In genomic region chr17:27352481-27353460, GRCh38 we compare ENCODE assay signal across 8 cellular contexts. TPM values are rescaled to one million over a fixed set of nuclear protein-coding genes. Genes with fewer than 3 reads are reported as not detected.
DNase-seq lines count a peak whose midpoint lies in the region; ATAC-seq, FAIRE-seq and TF ChIP-seq lines count a peak whose summit lies in the region.

No MANE protein-coding gene starts in this region.

- H3K9me3 ChIP-seq in iPS DF 6.9 (ENCODE audit: control insufficient read depth, insufficient read depth, low read length), result no peaks in the 10 kb centered on the region

- FAIRE-seq in GM12892 (lab: Jason Lieb, UNC), result no peak

- POLR2A ChIA-PET in activated CD4-positive, alpha-beta memory T cell treated with anti-CD3 and anti-CD28 coated beads, Interleukin-2, amount 10 ng/mL, durations not matched to agents 7 days and 5 days (lab: Charles Lee), result interaction anchor here (3.6 kb wide), 1 partner anchor 59 kb away, joined by 23 read pairs; the partner anchor contains the start of gene WSB1

- CTCF ChIA-PET in activated CD4-positive, alpha-beta memory T cell treated with anti-CD3 and anti-CD28 coated beads, Interleukin-2, amount 10 ng/mL, durations not matched to agents 7 days and 5 days (lab: Charles Lee), result interaction anchor here (1.0 to 3.1 kb wide), 6 partner anchors 28 to 251 kb away, joined by 3 to 11 read pairs (median 4); no protein-coding TSS in a partner anchor

- H3K4me1 ChIP-seq in iPS DF 6.9 (ENCODE audit: control insufficient read depth, insufficient read depth, low read length), result peaks cover 1% of the 10 kb centered on the region; the same call in 1 of the 2 replicates

- peak overlapping the region; percentile 84 for H3K4me3 Mint-ChIP-seq in activated CD4-positive, alpha-beta memory T cell treated with anti-CD3 and anti-CD28 coated beads, Interleukin-2, amount 10 ng/mL, durations not matched to agents 7 days and 5 days
- peak overlapping the region; percentile 88 for H3K4me3 Mint-ChIP-seq in stimulated activated memory B cell treated with anti-CD40 and anti-IgM and Interleukin-4, amounts not matched to agents 10 μg/mL and 1 μg/mL and 100 μg/mL, for 72 hours

- H3K27ac ChIP-seq in HL-60 (replicated peaks) (peak overlapping the region; percentile 64), iPS DF 6.9 (ENCODE audit: low read length) (no peak overlapping the region)

- no peak for ATAC-seq in stimulated activated memory B cell treated with anti-CD40 and anti-IgM and Interleukin-4, amounts not matched to agents 10 μg/mL and 1 μg/mL and 100 μg/mL, for 72 hours

- no peaks in the 10 kb centered on the region for H3K36me3 ChIP-seq in iPS DF 6.9 (ENCODE audit: control insufficient read depth, insufficient read depth, low read length)

- H3K27me3 ChIP-seq in HL-60 (ENCODE audit: insufficient read depth, poor library complexity, severe bottlenecking) (no peaks in the 10 kb centered on the region), iPS DF 6.9 (ENCODE audit: control insufficient read depth, insufficient read depth, low read length) (no peaks in the 10 kb centered on the region)

- TF ChIP-seq CTCF in HL-60 (IDR thresholded peaks at IDR 0.05; ENCODE audit: insufficient read depth, low read length), result no peak

- peaks cover 2% of the 10 kb centered on the region for H3K27me3 Mint-ChIP-seq in activated CD4-positive, alpha-beta memory T cell treated with anti-CD3 and anti-CD28 coated beads, Interleukin-2, amount 10 ng/mL, durations not matched to agents 7 days and 5 days
- no peaks in the 10 kb centered on the region for H3K27me3 Mint-ChIP-seq in stimulated activated memory B cell treated with anti-CD40 and anti-IgM and Interleukin-4, amounts not matched to agents 10 μg/mL and 1 μg/mL and 100 μg/mL, for 72 hours

- H3K36me3 Mint-ChIP-seq in activated CD4-positive, alpha-beta memory T cell treated with anti-CD3 and anti-CD28 coated beads, Interleukin-2, amount 10 ng/mL, durations not matched to agents 7 days and 5 days (ENCODE audit: low read depth), result no peaks in the 10 kb centered on the region
- H3K36me3 Mint-ChIP-seq in stimulated activated memory B cell treated with anti-CD40 and anti-IgM and Interleukin-4, amounts not matched to agents 10 μg/mL and 1 μg/mL and 100 μg/mL, for 72 hours, result no peaks in the 10 kb centered on the region

- no CpG with 5 or more reads among the region's 17 CpGs for WGBS in iPS DF 6.9 (ENCODE audit: insufficient coverage, insufficient read length)

- TF ChIP-seq POLR2A in GM12892 (IDR thresholded peaks at IDR 0.05; ENCODE audit: low read depth, low read length), result no peak

- H3K4me1 Mint-ChIP-seq in activated CD4-positive, alpha-beta memory T cell treated with anti-CD3 and anti-CD28 coated beads, Interleukin-2, amount 10 ng/mL, durations not matched to agents 7 days and 5 days, result peaks cover 43% of the 10 kb centered on the region
- peaks cover 35% of the 10 kb centered on the region for H3K4me1 Mint-ChIP-seq in stimulated activated memory B cell treated with anti-CD40 and anti-IgM and Interleukin-4, amounts not matched to agents 10 μg/mL and 1 μg/mL and 100 μg/mL, for 72 hours

- peak overlapping the region; percentile 3 for H3K27ac Mint-ChIP-seq in activated CD4-positive, alpha-beta memory T cell treated with anti-CD3 and anti-CD28 coated beads, Interleukin-2, amount 10 ng/mL, durations not matched to agents 7 days and 5 days
- peak overlapping the region; percentile 90 for H3K27ac Mint-ChIP-seq in stimulated activated memory B cell treated with anti-CD40 and anti-IgM and Interleukin-4, amounts not matched to agents 10 μg/mL and 1 μg/mL and 100 μg/mL, for 72 hours

- no peaks in the 10 kb centered on the region for H3K9me3 Mint-ChIP-seq in activated CD4-positive, alpha-beta memory T cell treated with anti-CD3 and anti-CD28 coated beads, Interleukin-2, amount 10 ng/mL, durations not matched to agents 7 days and 5 days
- peaks cover 2% of the 10 kb centered on the region for H3K9me3 Mint-ChIP-seq in stimulated activated memory B cell treated with anti-CD40 and anti-IgM and Interleukin-4, amounts not matched to agents 10 μg/mL and 1 μg/mL and 100 μg/mL, for 72 hours

- no peak for DNase-seq in HL-60 (ENCODE audit: low read depth in 1 of 2, low spot score in 1 of 2)
- no peak for DNase-seq in activated CD4-positive, alpha-beta memory T cell treated with anti-CD3 and anti-CD28 coated beads, Interleukin-2, amount 10 ng/mL, durations not matched to agents 7 days and 5 days
- DNase-seq in iPS DF 6.9 (ENCODE audit: low read depth, low spot score), result no peak
- no peak for DNase-seq in GM12892 (ENCODE audit: insufficient read length)
- DNase-seq in activated CD4-positive, alpha-beta T cell treated with anti-CD3 and anti-CD28 coated beads, Interleukin-2, amount 50 U/mL, for 48 hours, result no peak
- DNase-seq in NCI-H446 treated with DMSO at 0.1 percent for 48 hours (lab: John Stamatoyannopoulos, UW), result no peak
- DNase-seq in GM19240 (ENCODE audit: insufficient read length, low spot score), result no peak

- H3K4me3 ChIP-seq in HL-60 (replicated peaks; ENCODE audit: insufficient read depth, low read length) (peak overlapping the region; percentile 68), iPS DF 6.9 (ENCODE audit: low read length) (peak overlapping the region; percentile 63; the same call in 1 of the 2 replicates)

RNA-seq across cellular contexts. Expression of gene WSB1, which starts 58.9 kb away (rescaled TPM):
- 100 to 1,000 TPM; 143 to 155 TPM for total RNA-seq in activated CD4-positive, alpha-beta memory T cell treated with anti-CD3 and anti-CD28 coated beads, Interleukin-2, amount 10 ng/mL, durations not matched to agents 7 days and 5 days
- polyA plus RNA-seq in GM12892 (2012; ENCODE audit: missing spikeins), result 163 TPM
